In the genomic region with DNA sequence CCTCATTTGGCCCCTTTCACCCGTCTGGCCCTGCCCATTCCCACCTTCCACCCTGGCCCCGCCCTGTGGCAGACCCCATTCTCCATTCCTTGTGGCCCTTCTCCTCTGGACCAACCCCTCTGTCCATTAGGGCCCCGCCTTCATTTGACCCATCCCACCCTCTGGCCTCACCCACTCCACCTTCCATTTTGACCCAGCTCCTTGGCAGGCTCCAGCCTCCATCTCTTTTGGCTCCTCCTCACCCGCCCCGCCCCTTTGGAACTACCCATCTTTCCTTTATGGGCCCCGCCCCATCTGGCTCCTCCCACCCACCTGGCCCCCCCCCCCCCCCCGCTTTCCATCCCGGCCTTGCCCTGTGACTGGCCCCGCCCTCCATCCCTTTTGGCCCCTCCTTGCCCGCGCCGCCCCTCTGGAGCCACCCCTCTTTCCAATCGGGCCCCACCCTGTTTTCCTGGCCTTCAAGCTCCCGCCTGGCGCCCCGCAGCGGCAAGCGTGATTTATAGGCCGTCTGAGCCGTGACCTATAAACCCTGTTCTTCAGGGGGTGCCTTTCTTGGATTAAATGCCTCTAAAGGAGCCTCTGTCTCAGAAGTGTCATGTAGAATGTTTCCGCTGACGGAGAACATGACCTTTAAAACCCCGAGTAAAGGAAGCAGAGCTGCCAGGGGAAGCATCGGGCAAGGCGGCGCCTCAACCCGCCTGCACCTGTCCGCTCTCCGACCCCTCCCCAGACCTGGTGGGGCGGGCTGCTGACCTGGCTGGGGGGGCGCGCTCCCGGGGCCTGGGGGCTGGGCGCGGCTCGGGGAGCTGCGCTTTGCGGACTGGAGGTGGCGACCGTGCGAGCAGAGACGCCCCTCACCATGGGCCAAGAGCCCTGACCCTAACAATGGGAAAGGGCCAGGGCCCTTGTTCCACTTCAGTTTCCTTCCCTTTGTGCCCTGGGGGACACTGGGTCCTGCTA, we compare ENCODE assay signal across 8 cellular contexts.
DNase-seq lines count a peak whose midpoint lies in the region; ATAC-seq lines count a peak whose summit lies in the region.

No MANE protein-coding gene starts in this region.

- no peak overlapping the region for H4K8ac ChIP-seq in neuronal stem cell (ENCODE audit: low read depth, low read length)

- H3K79me1 ChIP-seq in neuronal stem cell (ENCODE audit: low read depth, low read length) = no peaks in the 10 kb centered on the region

- peak overlapping the region; percentile 9 for H3K18ac ChIP-seq in neuronal stem cell (ENCODE audit: low read length)

- ATAC-seq in Right ventricle myocardium inferior = peak; percentile 40
- ATAC-seq in GM19023 (IDR thresholded peaks at IDR 0.05; ENCODE audit: unreplicated experiment) = no peak

- intact Hi-C loops in Right ventricle myocardium inferior (cut with DNase I) (no loop called here), cardiac septum (cut with DNase I) (loop anchor here (5.0 kb wide), 1 partner anchor 166 kb away; no protein-coding TSS in a partner anchor)

- DNase-seq in Right ventricle myocardium inferior (ENCODE audit: missing footprints) (no peak), cardiac septum (ENCODE audit: low spot score) (no peak), neuronal stem cell (ENCODE audit: low spot score) (peak; percentile 97), ureter (ENCODE audit: low spot score) (peak; percentile 62), NCI-H2081 treated with DMSO at 0.1 percent for 48 hours (lab: John Stamatoyannopoulos, UW) (no peak)
- DNase-seq in activated CD4-positive, CD25-positive, alpha-beta regulatory T cell treated with anti-CD3 and anti-CD28 coated beads, Interleukin-2, amount 50 U/mL, for 72 hours = peak; percentile 72

- H3K4me1 ChIP-seq in endocrine pancreas (ENCODE audit: control insufficient read depth, insufficient read depth, low read length) (no peaks in the 10 kb centered on the region), neuronal stem cell (ENCODE audit: control insufficient read depth in 2 of 2, insufficient read depth in 1 of 2, low read depth in 1 of 2, low read length in 2 of 2) (peaks cover 0 to 9% of the 10 kb centered on the region in 2 donors)

- no peak overlapping the region for H3K14ac ChIP-seq in neuronal stem cell (ENCODE audit: low read length)

- H3K4me2 ChIP-seq in neuronal stem cell (ENCODE audit: insufficient read depth, low read length, poor library complexity, severe bottlenecking) = peak overlapping the region; percentile 90

- H2BK15ac ChIP-seq in neuronal stem cell (ENCODE audit: low read length) = no peak overlapping the region

- no CpG with 5 or more reads among the region's 42 CpGs for WGBS in neuronal stem cell (ENCODE audit: extremely low coverage in 2 of 2, insufficient read length in 2 of 2, insufficient replicate concordance in 1 of 2), 2 donors

- no peak overlapping the region for H4K91ac ChIP-seq in neuronal stem cell (ENCODE audit: low read depth, low read length, poor library complexity)

- no peak overlapping the region for H2BK12ac ChIP-seq in neuronal stem cell (ENCODE audit: low read length)

- H3K23ac ChIP-seq in neuronal stem cell (ENCODE audit: low read depth, low read length, poor library complexity) = no peak overlapping the region

- H3K9me3 ChIP-seq in endocrine pancreas (ENCODE audit: control insufficient read depth, low read length) (no peaks in the 10 kb centered on the region), neuronal stem cell (replicated peaks in 1 of 2; ENCODE audit: control insufficient read depth in 2 of 2, insufficient read depth in 1 of 2, low read depth in 1 of 2, low read length in 2 of 2) (no peaks in the 10 kb centered on the region)

- no peaks in the 10 kb centered on the region for H3K36me3 ChIP-seq in endocrine pancreas (ENCODE audit: control insufficient read depth, insufficient read depth, low read length)
- no peaks in the 10 kb centered on the region for H3K36me3 ChIP-seq in neuronal stem cell (replicated peaks in 1 of 2; ENCODE audit: control insufficient read depth in 2 of 2, insufficient read depth in 2 of 2, low read length in 2 of 2)

- H2AFZ ChIP-seq in neuronal stem cell (ENCODE audit: low read length) = peak overlapping the region; percentile 22

- no peak overlapping the region for H3K4me3 ChIP-seq in endocrine pancreas (ENCODE audit: control insufficient read depth, insufficient read depth, low read length)
- peak overlapping the region in 1 of 2 donors; percentile 74 for H3K4me3 ChIP-seq in neuronal stem cell (ENCODE audit: low read length in 2 of 2)

- H3K27me3 ChIP-seq in endocrine pancreas (ENCODE audit: control insufficient read depth, insufficient read depth, low read length) (no peaks in the 10 kb centered on the region), neuronal stem cell (ENCODE audit: control insufficient read depth in 3 of 3, insufficient read depth in 3 of 3, low read depth in 1 of 3, low read length in 3 of 3) (peaks cover 0 to 80% (median 5%) of the 10 kb centered on the region in 3 experiments)

- no peak overlapping the region for H2AK5ac ChIP-seq in neuronal stem cell (ENCODE audit: low read depth, low read length)

- H3K27ac ChIP-seq in neuronal stem cell (replicated peaks; ENCODE audit: low read length) = no peak overlapping the region

- no peak overlapping the region for H3K4ac ChIP-seq in neuronal stem cell (ENCODE audit: low read length)

- H2BK5ac ChIP-seq in neuronal stem cell (ENCODE audit: low read length) = no peak overlapping the region

- H2BK120ac ChIP-seq in neuronal stem cell (ENCODE audit: low read depth, low read length) = no peak overlapping the region

- peak overlapping the region; percentile 34 for H3K9ac ChIP-seq in endocrine pancreas (ENCODE audit: control insufficient read depth, insufficient read depth, low read length)
- H3K9ac ChIP-seq in neuronal stem cell (ENCODE audit: low read depth, low read length, poor library complexity) = peak overlapping the region; percentile 38

Comparison
In these comparisons a context has a peak if more than half of its experiments do, and no peak if none do; other contexts are left out.
1. DNase-seq: peak in activated CD4-positive, CD25-positive, alpha-beta regulatory T cell treated with anti-CD3 and anti-CD28 coated beads, Interleukin-2, amount 50 U/mL, for 72 hours (single experiment), neuronal stem cell (single experiment) and ureter (single experiment); none in Right ventricle myocardium inferior (single experiment), cardiac septum (single experiment) and NCI-H2081 treated with DMSO at 0.1 percent for 48 hours (single experiment).